ENCODE assay signal across 12 cellular contexts in the genomic region with DNA sequence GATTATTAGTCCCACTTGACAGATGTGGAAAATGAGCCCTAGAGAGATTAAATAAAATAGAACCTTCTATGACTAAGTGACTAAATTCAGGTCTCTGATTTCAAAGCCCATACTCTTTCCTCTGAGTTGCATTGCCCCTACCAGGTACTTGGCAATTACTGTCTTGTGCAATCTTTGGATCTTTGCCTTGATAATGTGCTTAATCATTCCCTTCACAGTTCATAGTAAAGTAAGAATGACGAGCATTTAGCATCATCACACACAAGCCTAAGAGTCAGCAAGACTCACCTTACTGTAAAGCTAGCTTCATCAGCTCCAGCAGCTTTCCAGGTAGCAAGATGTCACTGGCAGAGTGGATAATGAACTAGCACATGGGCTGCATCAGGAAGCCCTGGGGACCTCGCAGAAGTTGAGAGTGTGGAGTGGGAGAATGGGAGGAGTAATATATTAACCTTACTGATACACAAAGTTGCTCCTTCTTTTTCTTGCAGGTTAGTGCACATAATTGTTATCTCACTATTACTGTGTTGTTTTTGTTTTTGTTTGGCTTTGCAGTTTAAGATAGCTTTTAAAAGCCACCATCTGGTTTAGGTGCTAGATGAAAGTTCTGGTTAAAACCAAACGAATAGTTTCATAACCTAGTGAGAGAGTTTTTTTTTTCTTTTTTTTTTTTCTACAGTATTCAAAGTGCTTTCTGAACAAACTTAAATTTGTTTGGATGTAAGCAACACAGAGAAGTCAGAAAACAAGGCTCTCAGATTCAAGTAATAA.
DNase-seq lines count a peak whose midpoint lies in the region; ATAC-seq and TF ChIP-seq lines count a peak whose summit lies in the region.
"Had no signal": no experiment of that assay in that cellular context is flagged by ENCODE, and none has a peak within 500 bp of the region (broad histone marks: within the 10 kb centered on the region; RNA-seq: fewer than 3 reads in every experiment).

No MANE protein-coding gene starts in this region.

- peak; percentile 67 for ATAC-seq in RWPE2 (ENCODE audit: low read depth)
- peak; percentile 78 for ATAC-seq in gastroesophageal sphincter
- peak; percentile 75 to 94 (median 88) for ATAC-seq in psoas muscle
- ATAC-seq in GM21381 (IDR thresholded peaks at IDR 0.05; ENCODE audit: unreplicated experiment): no peak

- H3K4me3 ChIP-seq in RWPE2 (ENCODE audit: severe bottlenecking) (no peak overlapping the region), gastroesophageal sphincter (no peak overlapping the region), psoas muscle (no peak overlapping the region), BE2C (ENCODE audit: low read depth, low read length) (no peak overlapping the region)

- 21 to 45% methylated on average over 2 to 3 of the region's 3 CpGs for WGBS in gastroesophageal sphincter (ENCODE audit: low coverage in 1 of 2), 2 donors
- 37 to 59% (median 43%) methylated on average over 3 of the region's 3 CpGs for WGBS in psoas muscle, 3 donors

- H3K4me1 ChIP-seq in RWPE2 (ENCODE audit: insufficient read depth, poor library complexity, severe bottlenecking): no peaks in the 10 kb centered on the region
- peaks cover 22 to 97% (median 24%) of the 10 kb centered on the region in 3 donors for H3K4me1 ChIP-seq in gastroesophageal sphincter
- peaks cover 57% of the 10 kb centered on the region for H3K4me1 ChIP-seq in psoas muscle
- H3K4me1 ChIP-seq in BE2C: no peaks in the 10 kb centered on the region

- intact Hi-C loops in psoas muscle (cut with DNase I): no loop called here

- DNase-seq in NCI-H2107 treated with DMSO at 0.1 percent for 48 hours (lab: John Stamatoyannopoulos, UW; ENCODE audit: unreplicated experiment) (peak; percentile 38), NCI-H2107 (lab: John Stamatoyannopoulos, UW) (no peak), RWPE2 (ENCODE audit: low spot score) (no peak), psoas muscle (no peak), NCI-H774 (lab: John Stamatoyannopoulos, UW) (no peak), BE2C (no peak)
- DNase-seq: activated naive CD4-positive, alpha-beta T cell; brain microvascular endothelial cell; SK-N-SH had no signal

- no peak for TF ChIP-seq CTCF in RWPE2 (IDR thresholded peaks at IDR 0.05; ENCODE audit: poor library complexity, severe bottlenecking)
- no peak for TF ChIP-seq CTCF in gastroesophageal sphincter (IDR thresholded peaks at IDR 0.05)
- no peak for TF ChIP-seq CTCF in psoas muscle (IDR thresholded peaks at IDR 0.05)
- TF ChIP-seq CTCF in BE2C (IDR thresholded peaks at IDR 0.05; ENCODE audit: low read depth, low read length): no peak

- no peak overlapping the region for H3K27ac ChIP-seq in RWPE2 (ENCODE audit: poor library complexity, severe bottlenecking)
- H3K27ac ChIP-seq in gastroesophageal sphincter: peak overlapping the region; percentile 25 to 81 (median 46)
- H3K27ac ChIP-seq in psoas muscle: peak overlapping the region; percentile 67
- H3K27ac ChIP-seq: brain microvascular endothelial cell, VCaP had no signal

- no peaks in the 10 kb centered on the region for H3K9me3 ChIP-seq in RWPE2 (ENCODE audit: severe bottlenecking)
- H3K9me3 ChIP-seq in gastroesophageal sphincter: no peaks in the 10 kb centered on the region
- no peaks in the 10 kb centered on the region for H3K9me3 ChIP-seq in psoas muscle
- no peaks in the 10 kb centered on the region for H3K9me3 ChIP-seq in BE2C
- H3K9me3 ChIP-seq: SK-N-SH had no signal

- no peak for TF ChIP-seq EP300 in gastroesophageal sphincter (IDR thresholded peaks at IDR 0.05)

- TF ChIP-seq POLR2A in gastroesophageal sphincter (IDR thresholded peaks at IDR 0.05): no peak

- no peaks in the 10 kb centered on the region for H3K27me3 ChIP-seq in RWPE2 (ENCODE audit: insufficient read depth, poor library complexity, severe bottlenecking)
- no peaks in the 10 kb centered on the region for H3K27me3 ChIP-seq in gastroesophageal sphincter
- no peaks in the 10 kb centered on the region for H3K27me3 ChIP-seq in psoas muscle (ENCODE audit: insufficient read depth in 3 of 3, low read length in 2 of 3)
- peaks cover 3% of the 10 kb centered on the region; the same call in 1 of the 2 replicates for H3K27me3 ChIP-seq in BE2C
- H3K27me3 ChIP-seq: brain microvascular endothelial cell had no signal

- no peaks in the 10 kb centered on the region for H3K36me3 ChIP-seq in RWPE2 (ENCODE audit: low read depth)
- H3K36me3 ChIP-seq in gastroesophageal sphincter: peaks cover 0 to 9% of the 10 kb centered on the region in 2 donors
- H3K36me3 ChIP-seq in psoas muscle (ENCODE audit: insufficient read depth in 1 of 2, low read depth in 1 of 2): peaks cover 0 to 7% of the 10 kb centered on the region in 2 donors
- no peaks in the 10 kb centered on the region for H3K36me3 ChIP-seq in BE2C
- H3K36me3 ChIP-seq: brain microvascular endothelial cell had no signal
